ENCODE assay signal across 16 cellular contexts in the genomic region with DNA sequence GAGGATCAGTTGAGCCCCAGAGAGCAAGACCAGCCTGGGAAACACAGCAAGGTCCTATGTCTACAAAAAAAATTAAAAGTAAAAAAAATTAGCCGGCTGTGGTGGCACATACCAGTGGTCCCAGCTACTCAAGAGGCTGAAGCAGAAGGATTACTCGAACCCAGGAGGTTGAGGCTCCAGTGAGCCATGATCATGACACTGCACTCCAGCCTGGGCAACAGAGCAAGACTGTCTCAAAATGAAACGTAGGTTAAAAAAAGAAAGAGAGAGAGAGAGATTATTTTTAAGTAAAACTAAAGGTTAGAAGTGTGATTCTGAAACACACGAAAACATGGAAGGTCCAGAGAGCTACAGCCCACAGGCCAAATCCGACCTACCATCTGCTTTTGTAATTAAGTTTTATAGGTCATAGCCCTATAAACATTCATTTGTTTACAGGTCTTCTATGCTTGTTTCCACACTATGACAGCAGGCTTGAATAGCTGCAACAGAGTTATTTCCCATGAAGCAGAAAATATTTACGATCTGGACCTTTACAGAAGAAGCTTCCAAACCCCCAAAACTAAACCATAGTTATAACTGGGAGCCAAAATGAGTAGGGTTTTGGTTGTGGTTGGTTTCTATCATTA.
"Had no signal": no experiment of that assay in that cellular context is flagged by ENCODE, and none has a peak within 500 bp of the region (broad histone marks: within the 10 kb centered on the region; RNA-seq: fewer than 3 reads in every experiment).

No MANE protein-coding gene starts in this region.

- H3K4me3 ChIP-seq: dorsolateral prefrontal cortex, esophagus muscularis mucosa, lower lobe of right lung, pancreas had no signal

- DNase-seq: cortex of kidney; dorsolateral prefrontal cortex; effector CD8-positive, alpha-beta T cell; foreskin keratinocyte; kidney; lower lobe of right lung; natural killer cell; occipital lobe; pancreas; right cardiac atrium; small intestine; stimulated activated CD4-positive, alpha-beta T cell treated with anti-CD3 and anti-CD28 coated beads, Interleukin-12 subunit alpha, Interleukin-12 subunit beta, amount 100 ng/mL, for 4 hours; stimulated activated naive CD4-positive, alpha-beta T cell had no signal

- H3K27me3 ChIP-seq: dorsolateral prefrontal cortex, esophagus muscularis mucosa, foreskin keratinocyte, pancreas had no signal

- ATAC-seq: foreskin keratinocyte, left lobe of liver, lower lobe of right lung, natural killer cell, pancreas had no signal

- H3K36me3 ChIP-seq: esophagus muscularis mucosa, lower lobe of right lung, pancreas had no signal

- H3K9me3 ChIP-seq: esophagus muscularis mucosa, lower lobe of right lung, pancreas had no signal

- H3K4me1 ChIP-seq: esophagus muscularis mucosa, foreskin keratinocyte, pancreas had no signal

- H3K27ac ChIP-seq: dorsolateral prefrontal cortex, epithelial cell of prostate, esophagus muscularis mucosa, foreskin keratinocyte, lower lobe of right lung, pancreas had no signal
